14 cellular contexts compared by ENCODE assay signal in the genomic region with DNA sequence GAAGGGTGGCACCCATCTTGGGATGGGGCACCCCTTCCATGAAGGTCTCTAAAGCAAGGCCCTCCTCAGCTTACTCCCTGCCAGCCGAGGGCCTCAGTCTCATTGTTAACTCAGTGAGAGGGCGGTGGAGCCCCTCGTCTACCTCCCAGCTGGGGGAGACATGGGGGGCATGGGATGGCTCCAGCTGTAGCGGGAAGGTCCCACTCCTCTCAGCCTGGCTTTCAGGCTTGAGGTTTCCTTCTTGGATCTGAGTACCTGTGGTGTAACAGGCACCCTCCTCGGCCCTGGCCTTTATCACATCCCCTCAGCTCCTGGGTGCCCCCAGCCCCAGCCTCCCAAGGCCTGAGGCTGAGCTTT. TPM values are rescaled to one million over a fixed set of nuclear protein-coding genes. Genes with fewer than 3 reads are reported as not detected.
A peak's percentile ranks its signal among the peaks of the same experiment; 100 is the strongest.
DNase-seq lines count a peak whose midpoint lies in the region; ATAC-seq and TF ChIP-seq lines count a peak whose summit lies in the region.
"Had no signal": no experiment of that assay in that cellular context is flagged by ENCODE, and none has a peak within 500 bp of the region (broad histone marks: within the 10 kb centered on the region; RNA-seq: fewer than 3 reads in every experiment).

No MANE protein-coding gene starts in this region.

- H3K27me3 ChIP-seq in iPS-18a (ENCODE audit: control insufficient read depth, insufficient read depth, low read length) = no peaks in the 10 kb centered on the region
- no peaks in the 10 kb centered on the region for H3K27me3 ChIP-seq in ascending aorta
- H3K27me3 ChIP-seq: cardiac muscle cell had no signal

- no peak for DNase-seq in activated naive CD4-positive, alpha-beta T cell treated with Interleukin-2 at 50 U/mL for 16 hours
- no peak for DNase-seq in activated CD4-positive, alpha-beta memory T cell treated with anti-CD3 and anti-CD28 coated beads for 36 hours
- DNase-seq in ascending aorta (ENCODE audit: low spot score in 2 of 2) (no peak), nucleus accumbens (lab: John Stamatoyannopoulos, UW) (no peak), left lobe of liver (ENCODE audit: low spot score) (no peak)
- DNase-seq in effector CD8-positive, alpha-beta T cell (lab: John Stamatoyannopoulos, UW) = no peak
- DNase-seq: activated CD4-positive, CD25-positive, alpha-beta regulatory T cell treated with anti-CD3 and anti-CD28 coated beads, Interleukin-2, amount 50 U/mL, for 72 hours; H7; NCI-H510A; retina; stimulated activated CD8-positive, alpha-beta memory T cell treated with anti-CD3 and anti-CD28 coated beads, Interleukin-4, amount 100 ng/mL, for 48 hours had no signal

- peaks cover 19% of the 10 kb centered on the region for H3K36me3 ChIP-seq in iPS-18a (ENCODE audit: control insufficient read depth, low read depth, low read length)
- peaks cover 15% of the 10 kb centered on the region in 2 donors for H3K36me3 ChIP-seq in ascending aorta

- peak overlapping the region; percentile 93 for H3K4me3 Mint-ChIP-seq in activated naive CD4-positive, alpha-beta T cell treated with anti-CD3 and anti-CD28 coated beads, Interleukin-2, amount 50 U/mL, for 24 hours
- H3K4me3 Mint-ChIP-seq in activated CD4-positive, alpha-beta memory T cell treated with anti-CD3 and anti-CD28 coated beads for 36 hours = peak overlapping the region; percentile 97

- CTCF ChIA-PET in activated CD4-positive, alpha-beta memory T cell treated with anti-CD3 and anti-CD28 coated beads for 36 hours (lab: Charles Lee) = interaction anchor here (1.3 to 1.4 kb wide), 2 partner anchors 17 to 279 kb away, joined by 3 read pairs; no protein-coding TSS in a partner anchor

- H3K9me3 ChIP-seq in iPS-18a (ENCODE audit: control insufficient read depth, low read depth, low read length) (no peaks in the 10 kb centered on the region), ascending aorta (no peaks in the 10 kb centered on the region)

- POLR2A ChIA-PET in activated CD4-positive, alpha-beta memory T cell treated with anti-CD3 and anti-CD28 coated beads for 36 hours (lab: Charles Lee) = interaction anchor here (0.5 to 1.4 kb wide), 3 partner anchors 13 to 754 kb away, joined by 3 to 6 read pairs (median 3); no protein-coding TSS in a partner anchor

- H3K27ac Mint-ChIP-seq in activated naive CD4-positive, alpha-beta T cell treated with anti-CD3 and anti-CD28 coated beads, Interleukin-2, amount 50 U/mL, for 24 hours = no peak overlapping the region
- H3K27ac Mint-ChIP-seq in activated CD4-positive, alpha-beta memory T cell treated with anti-CD3 and anti-CD28 coated beads for 36 hours = no peak overlapping the region

- H3K36me3 Mint-ChIP-seq in activated naive CD4-positive, alpha-beta T cell treated with anti-CD3 and anti-CD28 coated beads, Interleukin-2, amount 50 U/mL, for 24 hours = peaks cover 12% of the 10 kb centered on the region
- peaks cover 34% of the 10 kb centered on the region for H3K36me3 Mint-ChIP-seq in activated CD4-positive, alpha-beta memory T cell treated with anti-CD3 and anti-CD28 coated beads for 36 hours

- ATAC-seq in left lobe of liver = no peak

- H3K4me1 Mint-ChIP-seq in activated naive CD4-positive, alpha-beta T cell treated with anti-CD3 and anti-CD28 coated beads, Interleukin-2, amount 50 U/mL, for 24 hours = peaks cover 26% of the 10 kb centered on the region
- H3K4me1 Mint-ChIP-seq in activated CD4-positive, alpha-beta memory T cell treated with anti-CD3 and anti-CD28 coated beads for 36 hours (ENCODE audit: low read depth) = peaks cover 23% of the 10 kb centered on the region

- H3K4me3 ChIP-seq in iPS-18a (ENCODE audit: low read length) = peak overlapping the region; percentile 86
- no peak overlapping the region for H3K4me3 ChIP-seq in ascending aorta

- no peak overlapping the region for H3K9ac ChIP-seq in iPS-18a (ENCODE audit: low read length)

- no peaks in the 10 kb centered on the region for H3K27me3 Mint-ChIP-seq in activated naive CD4-positive, alpha-beta T cell treated with anti-CD3 and anti-CD28 coated beads, Interleukin-2, amount 50 U/mL, for 24 hours
- no peaks in the 10 kb centered on the region for H3K27me3 Mint-ChIP-seq in activated CD4-positive, alpha-beta memory T cell treated with anti-CD3 and anti-CD28 coated beads for 36 hours

- no peaks in the 10 kb centered on the region for H3K9me3 Mint-ChIP-seq in activated naive CD4-positive, alpha-beta T cell treated with anti-CD3 and anti-CD28 coated beads, Interleukin-2, amount 50 U/mL, for 24 hours
- H3K9me3 Mint-ChIP-seq in activated CD4-positive, alpha-beta memory T cell treated with anti-CD3 and anti-CD28 coated beads for 36 hours = no peaks in the 10 kb centered on the region

- H3K4me1 ChIP-seq in iPS-18a (ENCODE audit: control insufficient read depth, low read depth, low read length) = peaks cover 25% of the 10 kb centered on the region
- H3K4me1 ChIP-seq in ascending aorta = peaks cover 4 to 16% of the 10 kb centered on the region in 2 donors

- intact Hi-C loops in activated CD4-positive, alpha-beta memory T cell treated with anti-CD3 and anti-CD28 coated beads for 36 hours (cut with micrococcal nuclease) = loop anchor here (10.0 kb wide), 1 partner anchor 259 kb away; no protein-coding TSS in a partner anchor
- intact Hi-C loops in ascending aorta (cut with DNase I) = loop anchor here (10.0 kb wide), 2 partner anchors 379 to 1669 kb away; partner anchors contain the start of genes GRK3 and SPECC1L

- H3K27ac ChIP-seq in iPS-18a (ENCODE audit: low read length) (no peak overlapping the region), ascending aorta (no peak overlapping the region)

- no peak for TF ChIP-seq CTCF in ascending aorta (IDR thresholded peaks at IDR 0.05)

RNA-seq across cellular contexts. Expression of gene MIF, which starts 2.0 kb away (rescaled TPM):
- 1,000 to 10,000 TPM; 1,215 to 1,240 TPM for total RNA-seq in activated CD4-positive, alpha-beta memory T cell treated with anti-CD3 and anti-CD28 coated beads for 36 hours
- total RNA-seq in ascending aorta (527 TPM), left lobe of liver (81.5 TPM)

RNA-seq across cellular contexts. Expression of gene SLC2A11, which starts 38.5 kb away (rescaled TPM):
- 1 to 10 TPM; 6.8 to 8.9 TPM for total RNA-seq in activated CD4-positive, alpha-beta memory T cell treated with anti-CD3 and anti-CD28 coated beads for 36 hours
- not detected for total RNA-seq in ascending aorta
- total RNA-seq in left lobe of liver = 6.8 TPM

RNA-seq across cellular contexts. Expression of gene DERL3, which starts 57.3 kb away (rescaled TPM):
- total RNA-seq in activated CD4-positive, alpha-beta memory T cell treated with anti-CD3 and anti-CD28 coated beads for 36 hours = 1 to 10 TPM; 8.1 to 9.7 TPM
- 7.5 TPM for total RNA-seq in ascending aorta
- 4.7 TPM for total RNA-seq in left lobe of liver
